Comparison of ENCODE assay signal across 20 cellular contexts in the genomic region with DNA sequence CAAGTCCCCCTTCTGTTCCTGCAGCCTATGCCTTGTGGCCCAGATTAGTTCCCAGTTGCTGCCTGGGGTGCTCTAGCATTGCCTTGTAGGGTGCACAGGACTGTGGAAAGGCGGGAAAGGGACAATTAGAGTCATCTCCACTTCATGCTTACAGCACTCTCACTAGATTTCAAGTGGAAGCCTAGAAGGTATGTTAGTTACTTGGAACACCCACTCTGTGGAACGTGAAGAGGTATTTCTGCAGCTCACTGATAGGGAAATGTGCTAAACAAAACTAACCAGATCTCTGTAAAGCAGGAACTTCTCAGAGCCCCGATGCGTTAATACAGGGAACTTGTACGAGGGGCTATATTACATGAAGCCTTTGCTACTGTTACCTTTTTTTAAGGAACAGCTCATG. TPM values are rescaled to one million over a fixed set of nuclear protein-coding genes. Genes with fewer than 3 reads are reported as not detected.
DNase-seq lines count a peak whose midpoint lies in the region; ATAC-seq and TF ChIP-seq lines count a peak whose summit lies in the region.
"Had no signal": no experiment of that assay in that cellular context is flagged by ENCODE, and none has a peak within 500 bp of the region (broad histone marks: within the 10 kb centered on the region; RNA-seq: fewer than 3 reads in every experiment).

No MANE protein-coding gene starts in this region.

- 58% methylated on average over 5 of the region's 5 CpGs for WGBS in mammary epithelial cell (ENCODE audit: low coverage, missing lambda C conversion rate)
- WGBS in lung, 2 donors = 63 to 70% methylated on average over 5 of the region's 5 CpGs

- in situ Hi-C loops in mammary epithelial cell (cut with MboI; ENCODE audit: low sequenced_read_pairs in 2 of 2) = no loop called here
- in situ Hi-C loops in GM13977 (cut with MboI; ENCODE audit: low pct_unique_long_range_greater_than_20kb, low sequenced_read_pairs, unreplicated experiment) = no loop called here

- H3K4me3 ChIP-seq in breast epithelium = no peak overlapping the region
- no peak overlapping the region for H3K4me3 ChIP-seq in mammary epithelial cell (replicated peaks in 1 of 3; ENCODE audit: insufficient read depth in 1 of 3, low read depth in 2 of 3, low read length in 3 of 3)
- no peak overlapping the region for H3K4me3 ChIP-seq in lung
- H3K4me3 ChIP-seq: BLaER1 treated with 17β-estradiol and CSF1 and Interleukin-3, amounts not matched to agents 10 nM and 100 nM; GM12878; SJSA1 had no signal

- H3K36me3 ChIP-seq in breast epithelium (no peaks in the 10 kb centered on the region), mammary epithelial cell (ENCODE audit: insufficient read depth, low read length) (no peaks in the 10 kb centered on the region), lung (ENCODE audit: control insufficient read depth in 2 of 2, insufficient read depth in 2 of 2, low read length in 2 of 2) (peaks cover 3% of the 10 kb centered on the region in 2 donors)

- H3K27ac ChIP-seq in breast epithelium = peak overlapping the region; percentile 48 to 71
- no peak overlapping the region for H3K27ac ChIP-seq in mammary epithelial cell (ENCODE audit: insufficient read depth, low read depth, low read length)
- H3K27ac ChIP-seq in epithelial cell of prostate = peak overlapping the region; percentile 79
- peak overlapping the region; percentile 37 to 42 for H3K27ac ChIP-seq in lung (ENCODE audit: low read depth in 1 of 2, low read length in 1 of 2)
- H3K27ac ChIP-seq: BLaER1 treated with 17β-estradiol and CSF1 and Interleukin-3, amounts not matched to agents 10 nM and 100 nM; SJSA1 had no signal

- BruUV-seq in mammary epithelial cell (replicated peaks; lab: Mats Ljungman, UMichigan) = no TSS peak

- ATAC-seq in lung (ENCODE audit: insufficient read depth, low FRiP score) (no peak), HG02759 (IDR thresholded peaks at IDR 0.05; ENCODE audit: unreplicated experiment) (no peak)
- ATAC-seq: GM12878 had no signal

- dilution Hi-C loops in mammary epithelial cell (cut with HindIII; ENCODE audit: low sequenced_read_pairs) = no loop called here

- no peak overlapping the region for H3K4me2 ChIP-seq in mammary epithelial cell (ENCODE audit: insufficient read depth, low read depth, low read length)
- H3K4me2 ChIP-seq: BLaER1 treated with 17β-estradiol and CSF1 and Interleukin-3, amounts not matched to agents 10 nM and 100 nM had no signal

- CTCF ChIA-PET in mammary epithelial cell (lab: Charles Lee; ENCODE audit: low non-redundant PET) = no interaction called here

- intact Hi-C loops in breast epithelium (cut with DNase I; ENCODE audit: low total_unique reads) = no loop called here
- intact Hi-C loops in mammary epithelial cell (cut with micrococcal nuclease) = no loop called here

- H4K20me1 ChIP-seq in mammary epithelial cell (ENCODE audit: insufficient read depth, low read length) = no peaks in the 10 kb centered on the region

- no peak for DNase-seq in breast epithelium (ENCODE audit: low spot score in 2 of 2)
- no peak for DNase-seq in mammary epithelial cell
- DNase-seq in epithelial cell of prostate (ENCODE audit: low read depth, low spot score) = no peak
- DNase-seq in lung (ENCODE audit: low spot score) = no peak
- no peak for DNase-seq in GM13977 (ENCODE audit: low spot score)
- no peak for DNase-seq in AG08396 (ENCODE audit: low spot score)
- no peak for DNase-seq in effector CD8-positive, alpha-beta T cell (lab: John Stamatoyannopoulos, UW)
- DNase-seq: 8988T; GDM1; GOT3; MV-4-11; NCI-H1417; NCI-H187 treated with DMSO at 0.1 percent for 48 hours; NK-92 treated with Interleukin-12 subunit alpha and Interleukin-12 subunit beta, amount 100 ng/mL, for 24 hours had no signal

- TF ChIP-seq POLR2A in breast epithelium (IDR thresholded peaks at IDR 0.05) = no peak

- H2AFZ ChIP-seq in mammary epithelial cell (ENCODE audit: low read depth, low read length) = no peak overlapping the region

- H3K9me3 ChIP-seq in breast epithelium (no peaks in the 10 kb centered on the region), mammary epithelial cell (replicated peaks; ENCODE audit: insufficient read depth, low read length) (no peaks in the 10 kb centered on the region), lung (ENCODE audit: control insufficient read depth in 2 of 2, insufficient read depth in 1 of 2, low read length in 1 of 2) (no peaks in the 10 kb centered on the region)
- H3K9me3 ChIP-seq: BLaER1 treated with 17β-estradiol and CSF1 and Interleukin-3, amounts not matched to agents 10 nM and 100 nM; SJSA1 had no signal

- peaks cover 17% of the 10 kb centered on the region for H3K79me2 ChIP-seq in mammary epithelial cell (ENCODE audit: insufficient read depth, low read length)

- H3K9ac ChIP-seq in mammary epithelial cell (ENCODE audit: insufficient read depth, low read length) = no peak overlapping the region
- H3K9ac ChIP-seq: BLaER1 treated with 17β-estradiol and CSF1 and Interleukin-3, amounts not matched to agents 10 nM and 100 nM had no signal

- H3K27me3 ChIP-seq in breast epithelium (no peaks in the 10 kb centered on the region), mammary epithelial cell (ENCODE audit: insufficient read depth, low read length) (no peaks in the 10 kb centered on the region), lung (ENCODE audit: control insufficient read depth, insufficient read depth) (no peaks in the 10 kb centered on the region)
- H3K27me3 ChIP-seq: BLaER1 treated with 17β-estradiol and CSF1 and Interleukin-3, amounts not matched to agents 10 nM and 100 nM; SJSA1 had no signal

- no peak for TF ChIP-seq CTCF in breast epithelium (IDR thresholded peaks at IDR 0.05)
- TF ChIP-seq CTCF in mammary epithelial cell (conservative IDR thresholded peaks at IDR 0.05 in 1 of 2, IDR thresholded peaks at IDR 0.05 in 1 of 2; ENCODE audit: extremely low read depth in 1 of 2, insufficient read depth in 1 of 2, low read depth in 1 of 2, low read length in 2 of 2) = no peak
- no peak for TF ChIP-seq CTCF in lung (IDR thresholded peaks at IDR 0.05; ENCODE audit: control extremely low read depth, extremely low read depth)
- no peak for TF ChIP-seq CTCF in GM13977 (IDR thresholded peaks at IDR 0.05; ENCODE audit: extremely low read depth, insufficient read depth, missing control alignments)

- H3K4me1 ChIP-seq in breast epithelium = peaks cover 0 to 23% of the 10 kb centered on the region in 2 donors
- H3K4me1 ChIP-seq in mammary epithelial cell (ENCODE audit: insufficient read depth, low read length) = peaks cover 51% of the 10 kb centered on the region
- H3K4me1 ChIP-seq in lung (ENCODE audit: control insufficient read depth in 2 of 2, insufficient read depth in 2 of 2, low read length in 2 of 2) = peaks cover 11 to 14% of the 10 kb centered on the region in 2 donors
- H3K4me1 ChIP-seq: BLaER1 treated with 17β-estradiol and CSF1 and Interleukin-3, amounts not matched to agents 10 nM and 100 nM had no signal

RNA-seq across cellular contexts. Expression of gene STMP1, which starts 19.4 kb away (rescaled TPM):
- 10 to 100 TPM; 13.9 to 27.2 (median 18.4) TPM for total RNA-seq in breast epithelium
- 10 to 100 TPM; 19.5 to 39.3 TPM for total RNA-seq in mammary epithelial cell
- 16.7 TPM for polyA plus RNA-seq in mammary epithelial cell
- 33.8 TPM for polyA minus RNA-seq in mammary epithelial cell
- total RNA-seq in lung = 10 to 100 TPM; 28.9 to 33.1 TPM
- 10 to 100 TPM; 23.0 to 23.1 TPM for polyA plus RNA-seq in lung

RNA-seq across cellular contexts. Expression of gene SLC13A4, which starts 46.2 kb away (rescaled TPM):
- under 1 TPM in 2 of 3 donors, not detected in 1; 0.29 to 0.32 TPM for total RNA-seq in breast epithelium
- total RNA-seq in mammary epithelial cell = not detected
- 0.06 TPM for polyA plus RNA-seq in mammary epithelial cell
- polyA minus RNA-seq in mammary epithelial cell = not detected
- total RNA-seq in lung = 1 to 10 TPM in 1 of 2 donors, under 1 TPM in 1; 0.17 to 1.3 TPM
- under 1 TPM; 0.18 to 0.19 TPM for polyA plus RNA-seq in lung
- total RNA-seq: GM12878, OCI-LY7, RPMI7951, SJSA1 had no signal
